ENCODE assay signal across 8 cellular contexts in the genomic region with DNA sequence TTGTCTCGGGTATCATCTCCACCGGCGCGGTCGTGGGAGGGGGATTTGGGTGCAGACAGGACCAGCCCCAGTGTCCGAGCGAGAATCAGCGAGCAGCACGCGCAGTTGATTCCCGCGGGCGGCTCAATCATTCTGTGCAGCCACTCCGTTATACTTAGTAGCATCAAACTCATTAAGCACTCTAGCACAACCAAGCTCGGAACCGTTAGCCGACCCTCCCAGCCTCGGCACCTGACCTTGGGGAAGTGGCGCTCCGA. TPM values are rescaled to one million over a fixed set of nuclear protein-coding genes. Genes with fewer than 3 reads are reported as not detected.
DNase-seq lines count a peak whose midpoint lies in the region; ATAC-seq, FAIRE-seq and TF ChIP-seq lines count a peak whose summit lies in the region.

No MANE protein-coding gene starts in this region.

- H3K9me3 Mint-ChIP-seq in central memory CD8-positive, alpha-beta T cell: no peaks in the 10 kb centered on the region

- peaks cover 69% of the 10 kb centered on the region for H3K4me1 Mint-ChIP-seq in central memory CD8-positive, alpha-beta T cell

- no peak for TF ChIP-seq CTCF in A549 (IDR thresholded peaks at IDR 0.05)

- FAIRE-seq in A549 (lab: Jason Lieb, UNC): no peak

- H3K36me3 ChIP-seq in HUES6 (ENCODE audit: control insufficient read depth, insufficient read depth, low read length): peaks cover 24% of the 10 kb centered on the region

- no peaks in the 10 kb centered on the region for H3K27me3 ChIP-seq in HUES6 (ENCODE audit: control insufficient read depth, insufficient read depth, low read length)
- no peaks in the 10 kb centered on the region for H3K27me3 ChIP-seq in mononuclear cell (ENCODE audit: insufficient read depth, low read length)

- peak overlapping the region; percentile 95 for H3K27ac Mint-ChIP-seq in central memory CD8-positive, alpha-beta T cell (ENCODE audit: low read depth)

- peak overlapping the region; percentile 90 for H3K4me3 Mint-ChIP-seq in central memory CD8-positive, alpha-beta T cell

- H3K27me3 Mint-ChIP-seq in central memory CD8-positive, alpha-beta T cell: no peaks in the 10 kb centered on the region

- WGBS in A549 (ENCODE audit: missing lambda C conversion rate): 2% methylated on average over 20 of the region's 20 CpGs

- H3K27ac ChIP-seq in A549 (peak overlapping the region; percentile 96 to 98), HUES6 (ENCODE audit: low read depth, low read length) (peak overlapping the region; percentile 20; the same call in 1 of the 2 replicates)

- DNase-seq in A549 (ENCODE audit: low read depth in 1 of 2, low spot score in 1 of 2) (peak in 1 of 2 experiments; percentile 40), NCI-H524 treated with DMSO at 0.1 percent for 48 hours (lab: John Stamatoyannopoulos, UW) (no peak), NCI-H748 (lab: John Stamatoyannopoulos, UW; ENCODE audit: unreplicated experiment) (no peak)
- no peak for DNase-seq in central memory CD8-positive, alpha-beta T cell (ENCODE audit: low spot score in 2 of 2)

- no peaks in the 10 kb centered on the region for H3K9me3 ChIP-seq in A549
- no peaks in the 10 kb centered on the region for H3K9me3 ChIP-seq in HUES6 (ENCODE audit: control insufficient read depth, insufficient read depth, low read depth, low read length)
- no peaks in the 10 kb centered on the region for H3K9me3 ChIP-seq in mononuclear cell (ENCODE audit: low read depth, low read length)

- CTCF ChIA-PET in A549 (lab: Yijun Ruan, JAX): interaction anchor here (0.7 to 11.3 kb wide), 10 partner anchors 9 to 78 kb away, joined by 3 to 127 read pairs (median 4); no protein-coding TSS in a partner anchor

- H3K4me1 ChIP-seq in A549: peaks cover 46% of the 10 kb centered on the region
- H3K4me1 ChIP-seq in HUES6 (ENCODE audit: control insufficient read depth, insufficient read depth, low read length): peaks cover 29% of the 10 kb centered on the region
- H3K4me1 ChIP-seq in mononuclear cell (ENCODE audit: insufficient read depth, low read length): peaks cover 42% of the 10 kb centered on the region

- POLR2A ChIA-PET in A549 (lab: Yijun Ruan, JAX): no interaction called here

- peak overlapping the region; percentile 91 for H3K9ac ChIP-seq in HUES6 (ENCODE audit: low read length)

- ATAC-seq in A549 (peak; percentile 57 to 59), GM18907 (IDR thresholded peaks at IDR 0.05; ENCODE audit: unreplicated experiment) (no peak), HG02623 (IDR thresholded peaks at IDR 0.05; ENCODE audit: unreplicated experiment) (no peak)
- peak; percentile 28 for ATAC-seq in central memory CD8-positive, alpha-beta T cell (replicated peaks; ENCODE audit: extremely low read depth, poor library complexity, severe bottlenecking)

- H3K4me3 ChIP-seq in A549 (peak overlapping the region; percentile 93), HUES6 (ENCODE audit: low read depth, low read length) (peak overlapping the region; percentile 89), mononuclear cell (ENCODE audit: low read length) (peak overlapping the region; percentile 88)

- no peak for TF ChIP-seq POLR2A in A549 (IDR thresholded peaks at IDR 0.05; ENCODE audit: low read length)

- TF ChIP-seq EP300 in A549 (IDR thresholded peaks at IDR 0.05): no peak

- no peak for TF ChIP-seq RAD21 in A549 (conservative IDR thresholded peaks at IDR 0.05 in 1 of 2, IDR thresholded peaks at IDR 0.05 in 1 of 2)

- peak overlapping the region; percentile 77 for H3K4me2 ChIP-seq in A549

- peaks cover 10% of the 10 kb centered on the region for H3K36me3 Mint-ChIP-seq in central memory CD8-positive, alpha-beta T cell (ENCODE audit: insufficient read depth)

TF ChIP-seq in A549, 52 proteins besides CTCF, POLR2A, EP300 and RAD21:
- TF ChIP-seq, protein P1, sequence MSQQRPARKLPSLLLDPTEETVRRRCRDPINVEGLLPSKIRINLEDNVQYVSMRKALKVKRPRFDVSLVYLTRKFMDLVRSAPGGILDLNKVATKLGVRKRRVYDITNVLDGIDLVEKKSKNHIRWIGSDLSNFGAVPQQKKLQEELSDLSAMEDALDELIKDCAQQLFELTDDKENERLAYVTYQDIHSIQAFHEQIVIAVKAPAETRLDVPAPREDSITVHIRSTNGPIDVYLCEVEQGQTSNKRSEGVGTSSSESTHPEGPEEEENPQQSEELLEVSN (IDR thresholded peaks at IDR 0.05; ENCODE audit: borderline replicate concordance, low read depth): peak; percentile 34; the same call in 1 of the 2 replicates
- TF ChIP-seq, protein P2, sequence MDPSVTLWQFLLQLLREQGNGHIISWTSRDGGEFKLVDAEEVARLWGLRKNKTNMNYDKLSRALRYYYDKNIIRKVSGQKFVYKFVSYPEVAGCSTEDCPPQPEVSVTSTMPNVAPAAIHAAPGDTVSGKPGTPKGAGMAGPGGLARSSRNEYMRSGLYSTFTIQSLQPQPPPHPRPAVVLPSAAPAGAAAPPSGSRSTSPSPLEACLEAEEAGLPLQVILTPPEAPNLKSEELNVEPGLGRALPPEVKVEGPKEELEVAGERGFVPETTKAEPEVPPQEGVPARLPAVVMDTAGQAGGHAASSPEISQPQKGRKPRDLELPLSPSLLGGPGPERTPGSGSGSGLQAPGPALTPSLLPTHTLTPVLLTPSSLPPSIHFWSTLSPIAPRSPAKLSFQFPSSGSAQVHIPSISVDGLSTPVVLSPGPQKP (IDR thresholded peaks at IDR 0.05; ENCODE audit: low read depth, low read length): no peak

RNA-seq across cellular contexts. Expression of a gene that starts 0.2 kb away (rescaled TPM):
- 10.0 and 12.2 TPM in 2 replicates for polyA plus RNA-seq in A549 (2011; rRNA removed)
- polyA plus RNA-seq in A549 (2012; cell fraction: cytosol; rRNA removed): 13.5 and 15.8 TPM in 2 replicates
- 46.1 and 48.0 TPM in 2 replicates for polyA plus RNA-seq in A549 (2012; cell fraction: nucleus; rRNA removed)
- polyA plus RNA-seq in A549 (2017; fragmentation: RNase III; extraction: RNeasy Plus Mini Kit Qiagen cat#74134 plus additional on column Dnase treatment): 8.1 to 9.6 TPM (median 8.4 TPM) in 3 replicates
- 10.8 and 12.8 TPM in 2 replicates for polyA minus RNA-seq in A549 (2011; rRNA and poly(A)+ RNA removed)
- 2.0 TPM for total RNA-seq in mononuclear cell

RNA-seq across cellular contexts. Expression of a gene that starts 0.4 kb away (rescaled TPM):
- polyA plus RNA-seq in A549 (2011; rRNA removed) (25.9 and 29.2 TPM in 2 replicates), A549 (2017; fragmentation: RNase III; extraction: RNeasy Plus Mini Kit Qiagen cat#74134 plus additional on column Dnase treatment) (22.6 to 23.1 TPM (median 22.9 TPM) in 3 replicates)
- polyA plus RNA-seq in A549 (2012; cell fraction: cytosol; rRNA removed): 45.0 and 55.2 TPM in 2 replicates
- 44.2 and 52.1 TPM in 2 replicates for polyA plus RNA-seq in A549 (2012; cell fraction: nucleus; rRNA removed)
- polyA minus RNA-seq in A549 (2011; rRNA and poly(A)+ RNA removed): 45.9 and 47.6 TPM in 2 replicates
- 26.4 TPM for total RNA-seq in mononuclear cell

RNA-seq across cellular contexts. Expression of a gene that starts 39.2 kb away (rescaled TPM):
- polyA plus RNA-seq in A549 (2011; rRNA removed) (0.12 TPM in 1 of 2 replicates, not detected in the other), A549 (2017; fragmentation: RNase III; extraction: RNeasy Plus Mini Kit Qiagen cat#74134 plus additional on column Dnase treatment) (0.12 TPM in 1 of 3 replicates, not detected in the others)
- 0.05 and 0.06 TPM in 2 replicates for polyA plus RNA-seq in A549 (2012; cell fraction: cytosol; rRNA removed)
- polyA plus RNA-seq in A549 (2012; cell fraction: nucleus; rRNA removed): 0.28 TPM in 1 of 2 replicates, not detected in the other
- not detected in 2 replicates for polyA minus RNA-seq in A549 (2011; rRNA and poly(A)+ RNA removed)
- total RNA-seq in mononuclear cell: 0.73 TPM

RNA-seq across cellular contexts. Expression of a gene that starts 52.0 kb away (rescaled TPM):
- polyA plus RNA-seq in A549 (2011; rRNA removed): 24.3 and 25.8 TPM in 2 replicates
- polyA plus RNA-seq in A549 (2012; cell fraction: cytosol; rRNA removed): 48.7 and 53.3 TPM in 2 replicates
- polyA plus RNA-seq in A549 (2012; cell fraction: nucleus; rRNA removed): 139 and 144 TPM in 2 replicates
- polyA plus RNA-seq in A549 (2017; fragmentation: RNase III; extraction: RNeasy Plus Mini Kit Qiagen cat#74134 plus additional on column Dnase treatment): 19.1 to 28.5 TPM (median 26.9 TPM) in 3 replicates
- polyA minus RNA-seq in A549 (2011; rRNA and poly(A)+ RNA removed): 30.7 and 52.8 TPM in 2 replicates
- 8.0 TPM for total RNA-seq in mononuclear cell

Comparison
In these comparisons a context has a peak if more than half of its experiments do, and no peak if none do; other contexts are left out.
1. ATAC-seq: peak in A549 (2 of 2) and central memory CD8-positive, alpha-beta T cell (single experiment); none in GM18907 (single experiment) and HG02623 (single experiment).
2. Peak in every context shown above with its lines, with median percentiles within 50 percentile points of each other: H3K4me3 ChIP-seq.